ENCODE assay signal across 18 cellular contexts in genomic region chr4:10666616-10667015, GRCh38. TPM values are rescaled to one million over a fixed set of nuclear protein-coding genes. Genes with fewer than 3 reads are reported as not detected.
"Had no signal": no experiment of that assay in that cellular context is flagged by ENCODE, and none has a peak within 500 bp of the region (broad histone marks: within the 10 kb centered on the region; RNA-seq: fewer than 3 reads in every experiment).

No MANE protein-coding gene starts in this region.

- H3K27ac Mint-ChIP-seq: activated CD4-positive, alpha-beta T cell treated with anti-CD3 and anti-CD28 coated beads, Interleukin-2, amount 10 ng/mL, durations not matched to agents 24 days and 14 days; activated CD8-positive, alpha-beta T cell treated with anti-CD3 and anti-CD28 coated beads, Interleukin-2, amount 10 ng/mL, durations not matched to agents 7 days and 5 days; activated naive CD4-positive, alpha-beta T cell treated with anti-CD3 and anti-CD28 coated beads, Interleukin-2, amount 10 ng/mL, durations not matched to agents 7 days and 5 days; activated naive CD8-positive, alpha-beta T cell treated with anti-CD3 and anti-CD28 coated beads, Interleukin-2, amount 50 U/mL, for 24 hours; brain; natural killer cell treated with Interleukin-12 subunit alpha and Interleukin-12 subunit beta and Interleukin-15 and Interleukin-18, amount 100 ng/mL, for 72 hours; stimulated activated memory B cell treated with anti-CD40 and anti-IgM and Interleukin-4, amounts not matched to agents 10 μg/mL and 1 μg/mL and 100 μg/mL, for 72 hours had no signal

- H3K36me3 Mint-ChIP-seq: activated naive CD4-positive, alpha-beta T cell treated with anti-CD3 and anti-CD28 coated beads, Interleukin-2, amount 10 ng/mL, durations not matched to agents 7 days and 5 days; brain; natural killer cell treated with Interleukin-12 subunit alpha and Interleukin-12 subunit beta and Interleukin-15 and Interleukin-18, amount 100 ng/mL, for 72 hours; stimulated activated memory B cell treated with anti-CD40 and anti-IgM and Interleukin-4, amounts not matched to agents 10 μg/mL and 1 μg/mL and 100 μg/mL, for 72 hours had no signal

- H3K9me3 Mint-ChIP-seq: activated naive CD4-positive, alpha-beta T cell treated with anti-CD3 and anti-CD28 coated beads, Interleukin-2, amount 10 ng/mL, durations not matched to agents 7 days and 5 days; activated naive CD8-positive, alpha-beta T cell treated with anti-CD3 and anti-CD28 coated beads, Interleukin-2, amount 50 U/mL, for 24 hours; activated T-cell treated with anti-CD3 and anti-CD28 coated beads, Interleukin-2, amount 50 U/mL, for 4 hours; natural killer cell treated with Interleukin-12 subunit alpha and Interleukin-12 subunit beta and Interleukin-15 and Interleukin-18, amount 100 ng/mL, for 72 hours; stimulated activated memory B cell treated with anti-CD40 and anti-IgM and Interleukin-4, amounts not matched to agents 10 μg/mL and 1 μg/mL and 100 μg/mL, for 72 hours had no signal

- H3K9me3 ChIP-seq: lower lobe of right lung, sigmoid colon, testis, upper lobe of left lung had no signal

- H3K4me3 Mint-ChIP-seq: activated CD4-positive, alpha-beta T cell treated with anti-CD3 and anti-CD28 coated beads, Interleukin-2, amount 10 ng/mL, durations not matched to agents 24 days and 14 days; activated CD8-positive, alpha-beta T cell treated with anti-CD3 and anti-CD28 coated beads, Interleukin-2, amount 10 ng/mL, durations not matched to agents 7 days and 5 days; activated naive CD4-positive, alpha-beta T cell treated with anti-CD3 and anti-CD28 coated beads, Interleukin-2, amount 10 ng/mL, durations not matched to agents 7 days and 5 days; activated naive CD8-positive, alpha-beta T cell treated with anti-CD3 and anti-CD28 coated beads, Interleukin-2, amount 50 U/mL, for 24 hours; activated T-cell treated with anti-CD3 and anti-CD28 coated beads, Interleukin-2, amount 50 U/mL, for 4 hours; brain; natural killer cell treated with Interleukin-12 subunit alpha and Interleukin-12 subunit beta and Interleukin-15 and Interleukin-18, amount 100 ng/mL, for 72 hours; stimulated activated memory B cell treated with anti-CD40 and anti-IgM and Interleukin-4, amounts not matched to agents 10 μg/mL and 1 μg/mL and 100 μg/mL, for 72 hours had no signal

- DNase-seq: activated CD4-positive, alpha-beta T cell treated with anti-CD3 and anti-CD28 coated beads, Interleukin-2, amount 10 ng/mL, durations not matched to agents 24 days and 14 days; activated CD8-positive, alpha-beta T cell treated with anti-CD3 and anti-CD28 coated beads, Interleukin-2, amount 10 ng/mL, durations not matched to agents 7 days and 5 days; activated naive CD4-positive, alpha-beta T cell treated with anti-CD3 and anti-CD28 coated beads, Interleukin-2, amount 10 ng/mL, durations not matched to agents 7 days and 5 days; activated naive CD8-positive, alpha-beta T cell treated with anti-CD3 and anti-CD28 coated beads, Interleukin-2, amount 50 U/mL, for 24 hours; activated T-cell treated with anti-CD3 and anti-CD28 coated beads, Interleukin-2, amount 50 U/mL, for 4 hours; anterior cingulate cortex; cortex of kidney; head of caudate nucleus; lower lobe of right lung; sigmoid colon; stimulated activated CD4-positive, alpha-beta T cell treated with anti-CD3 and anti-CD28 coated beads, Interleukin-4, amount 100 ng/mL, for 24 hours; testis; upper lobe of left lung had no signal

- H3K36me3 ChIP-seq: lower lobe of right lung, sigmoid colon, upper lobe of left lung had no signal

- H3K27me3 ChIP-seq: sigmoid colon, testis, upper lobe of left lung had no signal

- H2AFZ ChIP-seq: parathyroid adenoma had no signal

- H3K4me1 ChIP-seq: lower lobe of right lung, parathyroid adenoma, testis had no signal

- H3K9ac ChIP-seq: parathyroid adenoma had no signal

- H3K4me3 ChIP-seq: lower lobe of right lung, sigmoid colon, testis, upper lobe of left lung had no signal

- H3K27ac ChIP-seq: lower lobe of right lung, parathyroid adenoma, sigmoid colon, testis, upper lobe of left lung had no signal

- ATAC-seq: activated CD8-positive, alpha-beta T cell treated with anti-CD3 and anti-CD28 coated beads, Interleukin-2, amount 10 ng/mL, durations not matched to agents 7 days and 5 days; activated naive CD8-positive, alpha-beta T cell treated with anti-CD3 and anti-CD28 coated beads, Interleukin-2, amount 50 U/mL, for 24 hours; activated T-cell treated with anti-CD3 and anti-CD28 coated beads, Interleukin-2, amount 50 U/mL, for 4 hours; lower lobe of right lung; natural killer cell treated with Interleukin-12 subunit alpha and Interleukin-12 subunit beta and Interleukin-15 and Interleukin-18, amount 100 ng/mL, for 72 hours; stimulated activated memory B cell treated with anti-CD40 and anti-IgM and Interleukin-4, amounts not matched to agents 10 μg/mL and 1 μg/mL and 100 μg/mL, for 72 hours had no signal

RNA-seq across cellular contexts. Expression of gene CLNK, which starts 18.0 kb away (rescaled TPM):
- polyA plus RNA-seq: keratinocyte had no signal
